In genomic region chr10:71882813-71883746, GRCh38 we compare ENCODE assay signal across 16 cellular contexts. TPM values are rescaled to one million over a fixed set of nuclear protein-coding genes. Genes with fewer than 3 reads are reported as not detected.
DNase-seq lines count a peak whose midpoint lies in the region; ATAC-seq and TF ChIP-seq lines count a peak whose summit lies in the region.
"Had no signal": no experiment of that assay in that cellular context is flagged by ENCODE, and none has a peak within 500 bp of the region (broad histone marks: within the 10 kb centered on the region; RNA-seq: fewer than 3 reads in every experiment).

No MANE protein-coding gene starts in this region.

- no peak overlapping the region for H2AK5ac ChIP-seq in mesenchymal stem cell (ENCODE audit: low read length, severe bottlenecking)

- no peak overlapping the region for H3K4me2 ChIP-seq in mesenchymal stem cell (ENCODE audit: low read length, poor library complexity, severe bottlenecking)
- H3K4me2 ChIP-seq: KMS-11 had no signal

- no peak overlapping the region for H2BK12ac ChIP-seq in mesenchymal stem cell (ENCODE audit: low read length in 2 of 2)

- no peak overlapping the region for H3K9ac ChIP-seq in mesenchymal stem cell (ENCODE audit: low read length)
- H3K9ac ChIP-seq: KMS-11 had no signal

- no peaks in the 10 kb centered on the region for H3K9me3 ChIP-seq in left ventricle myocardium inferior (replicated peaks)
- no peaks in the 10 kb centered on the region for H3K9me3 ChIP-seq in mesenchymal stem cell (ENCODE audit: control insufficient read depth, low read length)
- H3K9me3 ChIP-seq: heart right ventricle, right atrium auricular region had no signal

- WGBS in mesenchymal stem cell: 93% methylated on average over 10 of the region's 11 CpGs

- no peak overlapping the region for H2AFZ ChIP-seq in mesenchymal stem cell (ENCODE audit: low read depth, low read length)

- H2BK5ac ChIP-seq in mesenchymal stem cell (ENCODE audit: low read depth, low read length, poor library complexity, severe bottlenecking): no peak overlapping the region

- H3K4me3 ChIP-seq in left ventricle myocardium inferior (no peak overlapping the region), fibroblast of mammary gland (ENCODE audit: control insufficient read depth, low read depth, low read length) (no peak overlapping the region), mesenchymal stem cell (ENCODE audit: insufficient read depth in 1 of 2, low read depth in 1 of 2, low read length in 2 of 2) (no peak overlapping the region)
- H3K4me3 ChIP-seq: heart right ventricle, right atrium auricular region had no signal

- no peaks in the 10 kb centered on the region for H3K27me3 ChIP-seq in left ventricle myocardium inferior (ENCODE audit: low read depth)
- H3K27me3 ChIP-seq in mesenchymal stem cell (ENCODE audit: control insufficient read depth in 1 of 2, insufficient read depth in 1 of 2, low read length in 2 of 2): peaks cover 0 to 7% of the 10 kb centered on the region in 2 experiments
- H3K27me3 ChIP-seq: heart right ventricle, right atrium auricular region had no signal

- intact Hi-C loops in left ventricle myocardium inferior (cut with micrococcal nuclease): no loop called here
- intact Hi-C loops in Right ventricle myocardium inferior (cut with DNase I): no loop called here

- no peak overlapping the region for H3K18ac ChIP-seq in mesenchymal stem cell (ENCODE audit: low read depth in 1 of 2, low read length in 2 of 2)

- H2BK120ac ChIP-seq in mesenchymal stem cell (ENCODE audit: low read depth, low read length): no peak overlapping the region

- no peak overlapping the region for H3K14ac ChIP-seq in mesenchymal stem cell (ENCODE audit: low read length in 2 of 2)

- H3K4me1 ChIP-seq in left ventricle myocardium inferior (peaks cover 9% of the 10 kb centered on the region), mesenchymal stem cell (ENCODE audit: control insufficient read depth, insufficient read depth, low read depth, low read length) (peaks cover 5% of the 10 kb centered on the region)

- H3K4ac ChIP-seq in mesenchymal stem cell (ENCODE audit: low read depth in 1 of 2, low read length in 2 of 2): no peak overlapping the region

- H4K91ac ChIP-seq in mesenchymal stem cell (ENCODE audit: low read length): no peak overlapping the region

- H3K27ac ChIP-seq in left ventricle myocardium inferior (replicated peaks): peak overlapping the region; percentile 3
- no peak overlapping the region for H3K27ac ChIP-seq in mesenchymal stem cell (ENCODE audit: low read length, poor library complexity, severe bottlenecking)
- H3K27ac ChIP-seq: KMS-11, right atrium auricular region had no signal

- no peak overlapping the region for H4K8ac ChIP-seq in mesenchymal stem cell (ENCODE audit: low read length)

- TF ChIP-seq CTCF in left ventricle myocardium inferior (IDR thresholded peaks at IDR 0.05; ENCODE audit: borderline replicate concordance) (no peak), fibroblast of mammary gland (conservative IDR thresholded peaks at IDR 0.05; ENCODE audit: control insufficient read depth, insufficient read depth, low read depth, low read length) (no peak)

- H3K36me3 ChIP-seq in left ventricle myocardium inferior (no peaks in the 10 kb centered on the region), mesenchymal stem cell (ENCODE audit: control insufficient read depth in 1 of 2, insufficient read depth in 2 of 2, low read depth in 1 of 2, low read length in 2 of 2) (no peaks in the 10 kb centered on the region)
- H3K36me3 ChIP-seq: heart right ventricle, right atrium auricular region had no signal

- no peaks in the 10 kb centered on the region for H3K79me1 ChIP-seq in mesenchymal stem cell (replicated peaks; ENCODE audit: low read length, poor library complexity, severe bottlenecking)

- H2BK15ac ChIP-seq in mesenchymal stem cell (ENCODE audit: low read depth, poor library complexity, severe bottlenecking): no peak overlapping the region

- no peak for ATAC-seq in Right ventricle myocardium inferior
- no peak for ATAC-seq in GM18907 (IDR thresholded peaks at IDR 0.05; ENCODE audit: unreplicated experiment)
- ATAC-seq: esophagus mucosa had no signal

- DNase-seq in left ventricle myocardium inferior (no peak), Right ventricle myocardium inferior (ENCODE audit: missing footprints) (no peak), RPMI8226 (peak; percentile 54), fibroblast of mammary gland (ENCODE audit: low read depth) (peak; percentile 45), mesenchymal stem cell (no peak), NCI-H226 (no peak), SK-N-DZ (ENCODE audit: low spot score) (no peak)
- DNase-seq: cortex of kidney; heart right ventricle; NCI-H1694; NCI-H510A; stimulated activated CD4-positive, alpha-beta T cell treated with anti-CD3 and anti-CD28 coated beads, Interleukin-2, amount 100 ng/mL, for 48 hours had no signal

- no peak overlapping the region for H3K23ac ChIP-seq in mesenchymal stem cell (ENCODE audit: low read length in 2 of 2)

RNA-seq across cellular contexts. Expression of gene PSAP, which starts 32.0 kb away (rescaled TPM):
- 1,672 TPM for total RNA-seq in left ventricle myocardium inferior
- 1,777 TPM for total RNA-seq in Right ventricle myocardium inferior
- polyA plus RNA-seq in mesenchymal stem cell (2013, experiment 1 of 2): 688 TPM
- polyA plus RNA-seq in mesenchymal stem cell (2013, experiment 2 of 2): 698 TPM
- polyA plus RNA-seq in SK-N-DZ (2014; cell fraction: cytosol; rRNA removed): 238 and 268 TPM in 2 replicates
- 192 and 197 TPM in 2 replicates for polyA plus RNA-seq in SK-N-DZ (2014; cell fraction: nucleus; rRNA removed)

Comparison
In these comparisons a context has a peak if more than half of its experiments do, and no peak if none do; other contexts are left out.
1. DNase-seq: peak in RPMI8226 (single experiment) and fibroblast of mammary gland (single experiment); none in left ventricle myocardium inferior (single experiment), Right ventricle myocardium inferior (single experiment), mesenchymal stem cell (single experiment), NCI-H226 (single experiment) and SK-N-DZ (single experiment).